1 cellular context compared by ENCODE assay signal in the genomic region with DNA sequence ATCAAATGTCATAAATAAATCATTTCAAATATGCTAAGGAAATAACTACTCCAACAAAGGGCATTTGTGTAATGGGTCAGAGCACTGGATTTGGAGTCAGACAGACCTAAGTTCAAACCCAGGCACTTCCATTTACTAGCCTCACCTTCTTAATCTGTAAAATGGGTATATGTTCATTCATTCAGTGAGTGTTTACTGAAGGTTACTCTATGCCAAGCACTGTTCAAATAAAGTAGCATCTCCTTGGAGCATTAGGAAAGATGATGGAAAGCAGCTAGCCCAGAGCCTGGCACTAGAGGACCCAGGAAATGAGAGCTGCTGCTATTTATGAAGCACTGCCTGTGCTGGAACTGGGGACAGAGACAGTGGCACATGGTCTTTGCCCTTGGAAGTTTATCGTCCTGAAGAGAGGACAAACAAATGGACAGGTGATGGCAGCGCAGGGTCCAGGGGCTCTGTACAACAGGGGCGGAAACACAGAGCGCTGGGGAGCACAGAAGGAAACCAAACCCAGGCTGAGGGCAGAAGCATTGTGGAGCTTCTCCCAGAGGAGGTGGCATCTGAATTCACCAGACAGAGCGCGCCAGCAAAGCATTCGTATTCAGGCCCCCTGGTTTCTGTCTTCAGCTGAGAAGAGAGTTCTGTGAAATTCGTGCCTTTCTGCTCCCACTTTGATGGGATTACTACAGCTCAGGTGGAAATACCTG.
TF ChIP-seq lines count a peak whose summit lies in the region.

No MANE protein-coding gene starts in this region.

TF ChIP-seq in HepG2, 621 proteins besides CTCF, POLR2A, EP300 and RAD21 (continued from another document and continues in another):
- TF ChIP-seq, protein P1, sequence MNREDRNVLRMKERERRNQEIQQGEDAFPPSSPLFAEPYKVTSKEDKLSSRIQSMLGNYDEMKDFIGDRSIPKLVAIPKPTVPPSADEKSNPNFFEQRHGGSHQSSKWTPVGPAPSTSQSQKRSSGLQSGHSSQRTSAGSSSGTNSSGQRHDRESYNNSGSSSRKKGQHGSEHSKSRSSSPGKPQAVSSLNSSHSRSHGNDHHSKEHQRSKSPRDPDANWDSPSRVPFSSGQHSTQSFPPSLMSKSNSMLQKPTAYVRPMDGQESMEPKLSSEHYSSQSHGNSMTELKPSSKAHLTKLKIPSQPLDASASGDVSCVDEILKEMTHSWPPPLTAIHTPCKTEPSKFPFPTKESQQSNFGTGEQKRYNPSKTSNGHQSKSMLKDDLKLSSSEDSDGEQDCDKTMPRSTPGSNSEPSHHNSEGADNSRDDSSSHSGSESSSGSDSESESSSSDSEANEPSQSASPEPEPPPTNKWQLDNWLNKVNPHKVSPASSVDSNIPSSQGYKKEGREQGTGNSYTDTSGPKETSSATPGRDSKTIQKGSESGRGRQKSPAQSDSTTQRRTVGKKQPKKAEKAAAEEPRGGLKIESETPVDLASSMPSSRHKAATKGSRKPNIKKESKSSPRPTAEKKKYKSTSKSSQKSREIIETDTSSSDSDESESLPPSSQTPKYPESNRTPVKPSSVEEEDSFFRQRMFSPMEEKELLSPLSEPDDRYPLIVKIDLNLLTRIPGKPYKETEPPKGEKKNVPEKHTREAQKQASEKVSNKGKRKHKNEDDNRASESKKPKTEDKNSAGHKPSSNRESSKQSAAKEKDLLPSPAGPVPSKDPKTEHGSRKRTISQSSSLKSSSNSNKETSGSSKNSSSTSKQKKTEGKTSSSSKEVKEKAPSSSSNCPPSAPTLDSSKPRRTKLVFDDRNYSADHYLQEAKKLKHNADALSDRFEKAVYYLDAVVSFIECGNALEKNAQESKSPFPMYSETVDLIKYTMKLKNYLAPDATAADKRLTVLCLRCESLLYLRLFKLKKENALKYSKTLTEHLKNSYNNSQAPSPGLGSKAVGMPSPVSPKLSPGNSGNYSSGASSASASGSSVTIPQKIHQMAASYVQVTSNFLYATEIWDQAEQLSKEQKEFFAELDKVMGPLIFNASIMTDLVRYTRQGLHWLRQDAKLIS (CRISPR knock-in tag; IDR thresholded peaks at IDR 0.05) = no peak
- no peak for TF ChIP-seq FOXP1 (IDR thresholded peaks at IDR 0.05)
- TF ChIP-seq FOXP1 (CRISPR knock-in tag; IDR thresholded peaks at IDR 0.05) = peak; percentile 76
- TF ChIP-seq TEAD2 (CRISPR knock-in tag; IDR thresholded peaks at IDR 0.05) = no peak
- no peak for TF ChIP-seq ZNF484 (CRISPR knock-in tag; IDR thresholded peaks at IDR 0.05; ENCODE audit: borderline replicate concordance, low read depth)
- TF ChIP-seq CCDC6 (CRISPR knock-in tag; IDR thresholded peaks at IDR 0.05) = no peak
- no peak for TF ChIP-seq ZNF550 (CRISPR knock-in tag; IDR thresholded peaks at IDR 0.05; ENCODE audit: borderline replicate concordance)
- no peak for TF ChIP-seq EEA1 (CRISPR knock-in tag; IDR thresholded peaks at IDR 0.05; ENCODE audit: borderline replicate concordance)
- TF ChIP-seq, protein P2, sequence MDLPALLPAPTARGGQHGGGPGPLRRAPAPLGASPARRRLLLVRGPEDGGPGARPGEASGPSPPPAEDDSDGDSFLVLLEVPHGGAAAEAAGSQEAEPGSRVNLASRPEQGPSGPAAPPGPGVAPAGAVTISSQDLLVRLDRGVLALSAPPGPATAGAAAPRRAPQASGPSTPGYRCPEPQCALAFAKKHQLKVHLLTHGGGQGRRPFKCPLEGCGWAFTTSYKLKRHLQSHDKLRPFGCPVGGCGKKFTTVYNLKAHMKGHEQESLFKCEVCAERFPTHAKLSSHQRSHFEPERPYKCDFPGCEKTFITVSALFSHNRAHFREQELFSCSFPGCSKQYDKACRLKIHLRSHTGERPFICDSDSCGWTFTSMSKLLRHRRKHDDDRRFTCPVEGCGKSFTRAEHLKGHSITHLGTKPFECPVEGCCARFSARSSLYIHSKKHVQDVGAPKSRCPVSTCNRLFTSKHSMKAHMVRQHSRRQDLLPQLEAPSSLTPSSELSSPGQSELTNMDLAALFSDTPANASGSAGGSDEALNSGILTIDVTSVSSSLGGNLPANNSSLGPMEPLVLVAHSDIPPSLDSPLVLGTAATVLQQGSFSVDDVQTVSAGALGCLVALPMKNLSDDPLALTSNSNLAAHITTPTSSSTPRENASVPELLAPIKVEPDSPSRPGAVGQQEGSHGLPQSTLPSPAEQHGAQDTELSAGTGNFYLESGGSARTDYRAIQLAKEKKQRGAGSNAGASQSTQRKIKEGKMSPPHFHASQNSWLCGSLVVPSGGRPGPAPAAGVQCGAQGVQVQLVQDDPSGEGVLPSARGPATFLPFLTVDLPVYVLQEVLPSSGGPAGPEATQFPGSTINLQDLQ (CRISPR knock-in tag; IDR thresholded peaks at IDR 0.05) = no peak
- no peak for TF ChIP-seq RFXANK (CRISPR knock-in tag; IDR thresholded peaks at IDR 0.05)
- no peak for TF ChIP-seq FOXA1 (IDR thresholded peaks at IDR 0.05)
- TF ChIP-seq FOXA1 (CRISPR knock-in tag; IDR thresholded peaks at IDR 0.05) = peak; percentile 49; the same call in 1 of the 2 replicates
- TF ChIP-seq ZNF792 (CRISPR knock-in tag; IDR thresholded peaks at IDR 0.05) = peak; percentile 75; the same call in 1 of the 2 replicates
- TF ChIP-seq, protein P3, sequence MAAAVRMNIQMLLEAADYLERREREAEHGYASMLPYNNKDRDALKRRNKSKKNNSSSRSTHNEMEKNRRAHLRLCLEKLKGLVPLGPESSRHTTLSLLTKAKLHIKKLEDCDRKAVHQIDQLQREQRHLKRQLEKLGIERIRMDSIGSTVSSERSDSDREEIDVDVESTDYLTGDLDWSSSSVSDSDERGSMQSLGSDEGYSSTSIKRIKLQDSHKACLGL (CRISPR knock-in tag; IDR thresholded peaks at IDR 0.05) = no peak
- no peak for TF ChIP-seq ZNF709 (CRISPR knock-in tag; IDR thresholded peaks at IDR 0.05)
- TF ChIP-seq, protein P4, sequence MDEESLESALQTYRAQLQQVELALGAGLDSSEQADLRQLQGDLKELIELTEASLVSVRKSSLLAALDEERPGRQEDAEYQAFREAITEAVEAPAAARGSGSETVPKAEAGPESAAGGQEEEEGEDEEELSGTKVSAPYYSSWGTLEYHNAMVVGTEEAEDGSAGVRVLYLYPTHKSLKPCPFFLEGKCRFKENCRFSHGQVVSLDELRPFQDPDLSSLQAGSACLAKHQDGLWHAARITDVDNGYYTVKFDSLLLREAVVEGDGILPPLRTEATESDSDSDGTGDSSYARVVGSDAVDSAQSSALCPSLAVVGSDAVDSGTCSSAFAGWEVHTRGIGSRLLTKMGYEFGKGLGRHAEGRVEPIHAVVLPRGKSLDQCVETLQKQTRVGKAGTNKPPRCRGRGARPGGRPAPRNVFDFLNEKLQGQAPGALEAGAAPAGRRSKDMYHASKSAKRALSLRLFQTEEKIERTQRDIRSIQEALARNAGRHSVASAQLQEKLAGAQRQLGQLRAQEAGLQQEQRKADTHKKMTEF (CRISPR knock-in tag; IDR thresholded peaks at IDR 0.05) = peak; percentile 65; the same call in 1 of the 2 replicates
- no peak for TF ChIP-seq ZNF446 (CRISPR knock-in tag; IDR thresholded peaks at IDR 0.05)
- TF ChIP-seq, protein P5, sequence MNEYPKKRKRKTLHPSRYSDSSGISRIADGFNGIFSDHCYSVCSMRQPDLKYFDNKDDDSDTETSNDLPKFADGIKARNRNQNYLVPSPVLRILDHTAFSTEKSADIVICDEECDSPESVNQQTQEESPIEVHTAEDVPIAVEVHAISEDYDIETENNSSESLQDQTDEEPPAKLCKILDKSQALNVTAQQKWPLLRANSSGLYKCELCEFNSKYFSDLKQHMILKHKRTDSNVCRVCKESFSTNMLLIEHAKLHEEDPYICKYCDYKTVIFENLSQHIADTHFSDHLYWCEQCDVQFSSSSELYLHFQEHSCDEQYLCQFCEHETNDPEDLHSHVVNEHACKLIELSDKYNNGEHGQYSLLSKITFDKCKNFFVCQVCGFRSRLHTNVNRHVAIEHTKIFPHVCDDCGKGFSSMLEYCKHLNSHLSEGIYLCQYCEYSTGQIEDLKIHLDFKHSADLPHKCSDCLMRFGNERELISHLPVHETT (CRISPR knock-in tag; conservative IDR thresholded peaks at IDR 0.05) = no peak
- TF ChIP-seq, protein P6, sequence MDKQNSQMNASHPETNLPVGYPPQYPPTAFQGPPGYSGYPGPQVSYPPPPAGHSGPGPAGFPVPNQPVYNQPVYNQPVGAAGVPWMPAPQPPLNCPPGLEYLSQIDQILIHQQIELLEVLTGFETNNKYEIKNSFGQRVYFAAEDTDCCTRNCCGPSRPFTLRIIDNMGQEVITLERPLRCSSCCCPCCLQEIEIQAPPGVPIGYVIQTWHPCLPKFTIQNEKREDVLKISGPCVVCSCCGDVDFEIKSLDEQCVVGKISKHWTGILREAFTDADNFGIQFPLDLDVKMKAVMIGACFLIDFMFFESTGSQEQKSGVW (CRISPR knock-in tag; IDR thresholded peaks at IDR 0.05; ENCODE audit: borderline replicate concordance) = no peak
- TF ChIP-seq, protein P7, sequence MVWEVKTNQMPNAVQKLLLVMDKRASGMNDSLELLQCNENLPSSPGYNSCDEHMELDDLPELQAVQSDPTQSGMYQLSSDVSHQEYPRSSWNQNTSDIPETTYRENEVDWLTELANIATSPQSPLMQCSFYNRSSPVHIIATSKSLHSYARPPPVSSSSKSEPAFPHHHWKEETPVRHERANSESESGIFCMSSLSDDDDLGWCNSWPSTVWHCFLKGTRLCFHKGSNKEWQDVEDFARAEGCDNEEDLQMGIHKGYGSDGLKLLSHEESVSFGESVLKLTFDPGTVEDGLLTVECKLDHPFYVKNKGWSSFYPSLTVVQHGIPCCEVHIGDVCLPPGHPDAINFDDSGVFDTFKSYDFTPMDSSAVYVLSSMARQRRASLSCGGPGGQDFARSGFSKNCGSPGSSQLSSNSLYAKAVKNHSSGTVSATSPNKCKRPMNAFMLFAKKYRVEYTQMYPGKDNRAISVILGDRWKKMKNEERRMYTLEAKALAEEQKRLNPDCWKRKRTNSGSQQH (CRISPR knock-in tag; IDR thresholded peaks at IDR 0.05; ENCODE audit: low read depth) = no peak
- no peak for TF ChIP-seq ZNF138 (CRISPR knock-in tag; IDR thresholded peaks at IDR 0.05; ENCODE audit: low read depth)
- no peak for TF ChIP-seq ZEB1 (IDR thresholded peaks at IDR 0.05; ENCODE audit: insufficient replicate concordance, low read depth)
- no peak for TF ChIP-seq ZFAT (CRISPR knock-in tag; conservative IDR thresholded peaks at IDR 0.05)
- TF ChIP-seq IRF2 (CRISPR knock-in tag; IDR thresholded peaks at IDR 0.05) = peak; percentile 76; the same call in 1 of the 2 replicates
- TF ChIP-seq PRMT3 (CRISPR knock-in tag; IDR thresholded peaks at IDR 0.05; ENCODE audit: borderline replicate concordance, low read depth) = no peak
- TF ChIP-seq FOXK2 (IDR thresholded peaks at IDR 0.05) = no peak
- peak; percentile 80; the same call in 1 of the 2 replicates for TF ChIP-seq FOXO1 (CRISPR knock-in tag; IDR thresholded peaks at IDR 0.05)
- peak; percentile 74; the same call in 1 of the 2 replicates for TF ChIP-seq ZNF619 (CRISPR knock-in tag; IDR thresholded peaks at IDR 0.05)
- no peak for TF ChIP-seq CEBPZ (IDR thresholded peaks at IDR 0.05; ENCODE audit: low read length)
- TF ChIP-seq MAFK (conservative IDR thresholded peaks at IDR 0.05 in 1 of 2, IDR thresholded peaks at IDR 0.05 in 1 of 2; ENCODE audit: low read length in 2 of 2) = no peak
- TF ChIP-seq ZNF124 (CRISPR knock-in tag; IDR thresholded peaks at IDR 0.05) = 0 out of 2 replicates have a peak, but pooled peaks have one; percentile 10
- TF ChIP-seq SAP130 (CRISPR knock-in tag; IDR thresholded peaks at IDR 0.05; ENCODE audit: low read depth) = peak; percentile 87
- TF ChIP-seq ZNF432 (CRISPR knock-in tag; IDR thresholded peaks at IDR 0.05; ENCODE audit: borderline replicate concordance) = no peak
- TF ChIP-seq, protein P8, sequence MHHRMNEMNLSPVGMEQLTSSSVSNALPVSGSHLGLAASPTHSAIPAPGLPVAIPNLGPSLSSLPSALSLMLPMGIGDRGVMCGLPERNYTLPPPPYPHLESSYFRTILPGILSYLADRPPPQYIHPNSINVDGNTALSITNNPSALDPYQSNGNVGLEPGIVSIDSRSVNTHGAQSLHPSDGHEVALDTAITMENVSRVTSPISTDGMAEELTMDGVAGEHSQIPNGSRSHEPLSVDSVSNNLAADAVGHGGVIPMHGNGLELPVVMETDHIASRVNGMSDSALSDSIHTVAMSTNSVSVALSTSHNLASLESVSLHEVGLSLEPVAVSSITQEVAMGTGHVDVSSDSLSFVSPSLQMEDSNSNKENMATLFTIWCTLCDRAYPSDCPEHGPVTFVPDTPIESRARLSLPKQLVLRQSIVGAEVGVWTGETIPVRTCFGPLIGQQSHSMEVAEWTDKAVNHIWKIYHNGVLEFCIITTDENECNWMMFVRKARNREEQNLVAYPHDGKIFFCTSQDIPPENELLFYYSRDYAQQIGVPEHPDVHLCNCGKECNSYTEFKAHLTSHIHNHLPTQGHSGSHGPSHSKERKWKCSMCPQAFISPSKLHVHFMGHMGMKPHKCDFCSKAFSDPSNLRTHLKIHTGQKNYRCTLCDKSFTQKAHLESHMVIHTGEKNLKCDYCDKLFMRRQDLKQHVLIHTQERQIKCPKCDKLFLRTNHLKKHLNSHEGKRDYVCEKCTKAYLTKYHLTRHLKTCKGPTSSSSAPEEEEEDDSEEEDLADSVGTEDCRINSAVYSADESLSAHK (CRISPR knock-in tag; IDR thresholded peaks at IDR 0.05; ENCODE audit: borderline replicate concordance) = no peak
- TF ChIP-seq NFE2L1 (CRISPR knock-in tag; IDR thresholded peaks at IDR 0.05; ENCODE audit: borderline replicate concordance) = no peak
- 0 out of 2 replicates have a peak, but pooled peaks have one; percentile 36 for TF ChIP-seq GATAD1 (CRISPR knock-in tag; IDR thresholded peaks at IDR 0.05)
- TF ChIP-seq ZNF782 (CRISPR knock-in tag; IDR thresholded peaks at IDR 0.05; ENCODE audit: borderline replicate concordance) = no peak
- TF ChIP-seq ZMAT3 (CRISPR knock-in tag; conservative IDR thresholded peaks at IDR 0.05) = no peak; the same call in 1 of the 2 replicates
- no peak for TF ChIP-seq SMARCE1 (IDR thresholded peaks at IDR 0.05; ENCODE audit: borderline replicate concordance)
